8 cellular contexts compared by ENCODE assay signal in genomic region chr16:70438325-70438982, GRCh38. TPM values are rescaled to one million over a fixed set of nuclear protein-coding genes. Genes with fewer than 3 reads are reported as not detected.
DNase-seq lines count a peak whose midpoint lies in the region; ATAC-seq and TF ChIP-seq lines count a peak whose summit lies in the region.

No MANE protein-coding gene starts in this region.

- H3K27me3 Mint-ChIP-seq in T-helper 1 cell treated with Interleukin-12 subunit alpha and Interleukin-12 subunit beta and Interleukin-4 antibody, amounts not matched to agents 30 μg/mL and 1 μg/mL, for 36 hours (ENCODE audit: low read depth): no peaks in the 10 kb centered on the region

- TF ChIP-seq CTCF in Peyer's patch (IDR thresholded peaks at IDR 0.05): no peak
- TF ChIP-seq CTCF in neutrophil (IDR thresholded peaks at IDR 0.05): no peak

- no peak for DNase-seq in T-helper 1 cell
- peak in 1 of 3 donors; percentile 58 for DNase-seq in Peyer's patch
- no peak for DNase-seq in GDM1 (lab: John Stamatoyannopoulos, UW)
- DNase-seq in inferior parietal cortex (ENCODE audit: extremely low spot score): no peak

- H3K27ac Mint-ChIP-seq in T-helper 1 cell treated with Interleukin-12 subunit alpha and Interleukin-12 subunit beta and Interleukin-4 antibody, amounts not matched to agents 30 μg/mL and 1 μg/mL, for 36 hours: peak overlapping the region; percentile 87

- peak overlapping the region; percentile 45 to 84 (median 68) for H3K27ac ChIP-seq in Peyer's patch
- peak overlapping the region; percentile 42 to 44 for H3K27ac ChIP-seq in esophagus (ENCODE audit: low read depth in 2 of 2, low read length in 1 of 2)
- peak overlapping the region; percentile 82 for H3K27ac ChIP-seq in neutrophil

- peaks cover 25% of the 10 kb centered on the region for H3K4me1 Mint-ChIP-seq in T-helper 1 cell treated with Interleukin-12 subunit alpha and Interleukin-12 subunit beta and Interleukin-4 antibody, amounts not matched to agents 30 μg/mL and 1 μg/mL, for 36 hours (ENCODE audit: low read depth)

- H3K9me3 ChIP-seq in Peyer's patch: no peaks in the 10 kb centered on the region
- no peaks in the 10 kb centered on the region for H3K9me3 ChIP-seq in esophagus (ENCODE audit: control insufficient read depth in 2 of 2, insufficient read depth in 1 of 2, low read depth in 1 of 2, low read length in 1 of 2)
- no peaks in the 10 kb centered on the region for H3K9me3 ChIP-seq in neutrophil

- peaks cover 0 to 37% (median 12%) of the 10 kb centered on the region in 4 donors for H3K4me1 ChIP-seq in Peyer's patch
- H3K4me1 ChIP-seq in esophagus (ENCODE audit: control insufficient read depth in 2 of 2, insufficient read depth in 2 of 2, low read length in 1 of 2): peaks cover 5 to 9% of the 10 kb centered on the region in 2 donors
- H3K4me1 ChIP-seq in neutrophil (ENCODE audit: control insufficient read depth in 1 of 2, insufficient read depth in 1 of 2, low read depth in 1 of 2, low read length in 1 of 2): peaks cover 35 to 47% of the 10 kb centered on the region in 2 experiments

- no peak for TF ChIP-seq POLR2A in Peyer's patch (IDR thresholded peaks at IDR 0.05)

- H3K4me3 ChIP-seq in Peyer's patch (peak overlapping the region; percentile 70 to 97 (median 80)), esophagus (ENCODE audit: low read depth in 1 of 2, low read length in 2 of 2) (peak overlapping the region; percentile 52 to 59), neutrophil (ENCODE audit: low read depth in 1 of 2, low read length in 1 of 2) (peak overlapping the region; percentile 86 to 87)

- no peaks in the 10 kb centered on the region for H3K9me3 Mint-ChIP-seq in T-helper 1 cell treated with Interleukin-12 subunit alpha and Interleukin-12 subunit beta and Interleukin-4 antibody, amounts not matched to agents 30 μg/mL and 1 μg/mL, for 36 hours

- no peak for ATAC-seq in GM18868 (IDR thresholded peaks at IDR 0.05; ENCODE audit: unreplicated experiment)

- no peaks in the 10 kb centered on the region for H3K27me3 ChIP-seq in Peyer's patch
- no peaks in the 10 kb centered on the region for H3K27me3 ChIP-seq in esophagus (ENCODE audit: control insufficient read depth in 1 of 2, insufficient read depth in 2 of 2, low read length in 2 of 2)
- H3K27me3 ChIP-seq in neutrophil: no peaks in the 10 kb centered on the region

- H3K36me3 ChIP-seq in Peyer's patch (no peaks in the 10 kb centered on the region), esophagus (ENCODE audit: control insufficient read depth in 2 of 2, insufficient read depth in 2 of 2, low read length in 1 of 2) (no peaks in the 10 kb centered on the region), neutrophil (peaks cover 15% of the 10 kb centered on the region)

- H3K36me3 Mint-ChIP-seq in T-helper 1 cell treated with Interleukin-12 subunit alpha and Interleukin-12 subunit beta and Interleukin-4 antibody, amounts not matched to agents 30 μg/mL and 1 μg/mL, for 36 hours (ENCODE audit: low read depth): peaks cover 13% of the 10 kb centered on the region

- 1 to 4% methylated on average over 16 to 50 of the region's 50 CpGs for WGBS in esophagus, 2 donors

- H3K4me3 Mint-ChIP-seq in T-helper 1 cell treated with Interleukin-12 subunit alpha and Interleukin-12 subunit beta and Interleukin-4 antibody, amounts not matched to agents 30 μg/mL and 1 μg/mL, for 36 hours: peak overlapping the region; percentile 97

RNA-seq across cellular contexts. Expression of gene ST3GAL2, which starts 0.4 kb away (rescaled TPM):
- total RNA-seq in Peyer's patch: 10 to 100 TPM; 13.0 to 27.5 (median 19.6) TPM
- polyA plus RNA-seq in esophagus: 1 to 10 TPM; 1.6 to 1.7 TPM

RNA-seq across cellular contexts. Expression of gene FCSK, which starts 15.9 kb away (rescaled TPM):
- total RNA-seq in Peyer's patch: 100 to 1,000 TPM in 1 of 4 donors, 10 to 100 TPM in 3; 32.2 to 127 (median 52.9) TPM
- 10 to 100 TPM in 1 of 2 donors, 1 to 10 TPM in 1; 7.6 to 11.3 TPM for polyA plus RNA-seq in esophagus
